Comparison of ENCODE assay signal across 1 cellular context in the genomic region with DNA sequence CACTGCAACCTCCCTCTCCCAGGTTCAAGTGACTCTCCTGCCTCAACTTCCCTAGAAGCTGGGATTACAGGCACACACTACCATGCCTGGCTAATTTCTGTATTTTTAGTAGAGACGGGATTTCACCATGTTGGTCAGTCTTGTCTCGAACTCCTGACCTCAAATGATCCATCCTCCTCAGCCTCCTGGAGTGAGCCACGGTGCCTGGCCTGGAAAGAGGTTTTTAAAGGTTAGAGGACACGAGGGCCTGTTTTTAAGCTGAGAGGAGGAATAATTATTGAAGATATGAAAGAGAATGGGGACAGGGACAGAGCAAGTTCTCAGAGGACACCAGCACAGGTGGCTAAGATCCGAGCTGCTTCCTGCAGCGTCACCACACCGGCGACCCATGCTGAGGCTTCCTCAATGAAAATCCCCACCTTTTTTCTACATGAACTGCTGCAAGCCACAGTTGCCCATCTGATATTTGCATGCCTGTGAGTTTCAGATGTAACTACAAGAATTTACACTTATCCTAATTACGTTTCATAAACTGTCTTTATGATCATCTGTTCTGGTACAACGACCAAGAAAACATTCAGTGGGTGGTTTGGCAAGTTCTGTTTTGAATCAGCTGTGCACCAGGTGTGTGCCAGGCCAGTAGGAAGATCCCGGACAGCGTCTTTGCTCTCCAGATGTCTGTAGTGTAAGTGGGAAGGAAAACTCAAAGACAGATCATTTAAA.
TF ChIP-seq lines count a peak whose summit lies in the region.

No MANE protein-coding gene starts in this region.

TF ChIP-seq in GM12878, 131 proteins besides CTCF, POLR2A, EP300 and RAD21 (continued from another document and continues in another):
- TF ChIP-seq SMAD1 (IDR thresholded peaks at IDR 0.05; ENCODE audit: low read depth, partially characterized antibody) (no peak), FOXM1 (IDR thresholded peaks at IDR 0.05; ENCODE audit: low read depth, low read length) (peak; percentile 87), TCF7 (IDR thresholded peaks at IDR 0.05; ENCODE audit: borderline replicate concordance) (no peak), SIX5 (IDR thresholded peaks at IDR 0.05; ENCODE audit: low read depth, low read length, severe bottlenecking) (no peak), SUPT20H (IDR thresholded peaks at IDR 0.05; ENCODE audit: borderline replicate concordance, control insufficient read depth, low read depth, low read length) (no peak), NBN (IDR thresholded peaks at IDR 0.05) (no peak), RELA (IDR thresholded peaks at IDR 0.05; ENCODE audit: borderline replicate concordance, partially characterized antibody) (no peak), ZNF384 (IDR thresholded peaks at IDR 0.05; ENCODE audit: borderline replicate concordance, low read depth, low read length) (no peak), HDAC6 (IDR thresholded peaks at IDR 0.05; ENCODE audit: unreplicated experiment) (no peak), YY1 (IDR thresholded peaks at IDR 0.05; ENCODE audit: low read depth, low read length) (no peak), HCFC1 (IDR thresholded peaks at IDR 0.05; ENCODE audit: low read length) (no peak), SMC3 (IDR thresholded peaks at IDR 0.05; ENCODE audit: borderline replicate concordance, low read length) (no peak), SREBF1 (IDR thresholded peaks at IDR 0.05; ENCODE audit: low read length) (no peak), KLF5 (IDR thresholded peaks at IDR 0.05; ENCODE audit: partially characterized antibody) (peak; percentile 18), MXI1 (IDR thresholded peaks at IDR 0.05; ENCODE audit: low read depth, low read length) (0 out of 2 replicates have a peak, but pooled peaks have one; percentile 9), BHLHE40 (IDR thresholded peaks at IDR 0.05; ENCODE audit: borderline replicate concordance in 1 of 2, low read depth in 2 of 2, low read length in 1 of 2) (peak in 1 of 2 experiments; percentile 42; a peak in 1 of 4 replicates), RCOR1 (conservative IDR thresholded peaks at IDR 0.05; ENCODE audit: low read depth, low read length) (no peak), STAT3 (IDR thresholded peaks at IDR 0.05; ENCODE audit: low read depth, low read length) (no peak), HDAC2 (IDR thresholded peaks at IDR 0.05) (no peak), RAD51 (IDR thresholded peaks at IDR 0.05) (peak; percentile 29; the same call in 1 of the 2 replicates)
- TF ChIP-seq, protein P1, sequence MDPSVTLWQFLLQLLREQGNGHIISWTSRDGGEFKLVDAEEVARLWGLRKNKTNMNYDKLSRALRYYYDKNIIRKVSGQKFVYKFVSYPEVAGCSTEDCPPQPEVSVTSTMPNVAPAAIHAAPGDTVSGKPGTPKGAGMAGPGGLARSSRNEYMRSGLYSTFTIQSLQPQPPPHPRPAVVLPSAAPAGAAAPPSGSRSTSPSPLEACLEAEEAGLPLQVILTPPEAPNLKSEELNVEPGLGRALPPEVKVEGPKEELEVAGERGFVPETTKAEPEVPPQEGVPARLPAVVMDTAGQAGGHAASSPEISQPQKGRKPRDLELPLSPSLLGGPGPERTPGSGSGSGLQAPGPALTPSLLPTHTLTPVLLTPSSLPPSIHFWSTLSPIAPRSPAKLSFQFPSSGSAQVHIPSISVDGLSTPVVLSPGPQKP (IDR thresholded peaks at IDR 0.05; ENCODE audit: low read depth, low read length) = no peak
- TF ChIP-seq, protein P2, sequence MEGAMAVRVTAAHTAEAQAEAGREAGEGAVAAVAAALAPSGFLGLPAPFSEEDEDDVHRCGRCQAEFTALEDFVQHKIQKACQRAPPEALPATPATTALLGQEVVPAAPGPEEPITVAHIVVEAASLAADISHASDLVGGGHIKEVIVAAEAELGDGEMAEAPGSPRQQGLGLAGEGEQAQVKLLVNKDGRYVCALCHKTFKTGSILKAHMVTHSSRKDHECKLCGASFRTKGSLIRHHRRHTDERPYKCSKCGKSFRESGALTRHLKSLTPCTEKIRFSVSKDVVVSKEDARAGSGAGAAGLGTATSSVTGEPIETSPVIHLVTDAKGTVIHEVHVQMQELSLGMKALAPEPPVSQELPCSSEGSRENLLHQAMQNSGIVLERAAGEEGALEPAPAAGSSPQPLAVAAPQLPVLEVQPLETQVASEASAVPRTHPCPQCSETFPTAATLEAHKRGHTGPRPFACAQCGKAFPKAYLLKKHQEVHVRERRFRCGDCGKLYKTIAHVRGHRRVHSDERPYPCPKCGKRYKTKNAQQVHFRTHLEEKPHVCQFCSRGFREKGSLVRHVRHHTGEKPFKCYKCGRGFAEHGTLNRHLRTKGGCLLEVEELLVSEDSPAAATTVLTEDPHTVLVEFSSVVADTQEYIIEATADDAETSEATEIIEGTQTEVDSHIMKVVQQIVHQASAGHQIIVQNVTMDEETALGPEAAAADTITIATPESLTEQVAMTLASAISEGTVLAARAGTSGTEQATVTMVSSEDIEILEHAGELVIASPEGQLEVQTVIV (IDR thresholded peaks at IDR 0.05; ENCODE audit: borderline replicate concordance, partially characterized antibody) = no peak
- TF ChIP-seq, protein P3, sequence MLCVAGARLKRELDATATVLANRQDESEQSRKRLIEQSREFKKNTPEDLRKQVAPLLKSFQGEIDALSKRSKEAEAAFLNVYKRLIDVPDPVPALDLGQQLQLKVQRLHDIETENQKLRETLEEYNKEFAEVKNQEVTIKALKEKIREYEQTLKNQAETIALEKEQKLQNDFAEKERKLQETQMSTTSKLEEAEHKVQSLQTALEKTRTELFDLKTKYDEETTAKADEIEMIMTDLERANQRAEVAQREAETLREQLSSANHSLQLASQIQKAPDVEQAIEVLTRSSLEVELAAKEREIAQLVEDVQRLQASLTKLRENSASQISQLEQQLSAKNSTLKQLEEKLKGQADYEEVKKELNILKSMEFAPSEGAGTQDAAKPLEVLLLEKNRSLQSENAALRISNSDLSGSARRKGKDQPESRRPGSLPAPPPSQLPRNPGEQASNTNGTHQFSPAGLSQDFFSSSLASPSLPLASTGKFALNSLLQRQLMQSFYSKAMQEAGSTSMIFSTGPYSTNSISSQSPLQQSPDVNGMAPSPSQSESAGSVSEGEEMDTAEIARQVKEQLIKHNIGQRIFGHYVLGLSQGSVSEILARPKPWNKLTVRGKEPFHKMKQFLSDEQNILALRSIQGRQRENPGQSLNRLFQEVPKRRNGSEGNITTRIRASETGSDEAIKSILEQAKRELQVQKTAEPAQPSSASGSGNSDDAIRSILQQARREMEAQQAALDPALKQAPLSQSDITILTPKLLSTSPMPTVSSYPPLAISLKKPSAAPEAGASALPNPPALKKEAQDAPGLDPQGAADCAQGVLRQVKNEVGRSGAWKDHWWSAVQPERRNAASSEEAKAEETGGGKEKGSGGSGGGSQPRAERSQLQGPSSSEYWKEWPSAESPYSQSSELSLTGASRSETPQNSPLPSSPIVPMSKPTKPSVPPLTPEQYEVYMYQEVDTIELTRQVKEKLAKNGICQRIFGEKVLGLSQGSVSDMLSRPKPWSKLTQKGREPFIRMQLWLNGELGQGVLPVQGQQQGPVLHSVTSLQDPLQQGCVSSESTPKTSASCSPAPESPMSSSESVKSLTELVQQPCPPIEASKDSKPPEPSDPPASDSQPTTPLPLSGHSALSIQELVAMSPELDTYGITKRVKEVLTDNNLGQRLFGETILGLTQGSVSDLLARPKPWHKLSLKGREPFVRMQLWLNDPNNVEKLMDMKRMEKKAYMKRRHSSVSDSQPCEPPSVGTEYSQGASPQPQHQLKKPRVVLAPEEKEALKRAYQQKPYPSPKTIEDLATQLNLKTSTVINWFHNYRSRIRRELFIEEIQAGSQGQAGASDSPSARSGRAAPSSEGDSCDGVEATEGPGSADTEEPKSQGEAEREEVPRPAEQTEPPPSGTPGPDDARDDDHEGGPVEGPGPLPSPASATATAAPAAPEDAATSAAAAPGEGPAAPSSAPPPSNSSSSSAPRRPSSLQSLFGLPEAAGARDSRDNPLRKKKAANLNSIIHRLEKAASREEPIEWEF (IDR thresholded peaks at IDR 0.05; ENCODE audit: insufficient replicate concordance, low read depth, low read length) = no peak
- TF ChIP-seq, protein P4, sequence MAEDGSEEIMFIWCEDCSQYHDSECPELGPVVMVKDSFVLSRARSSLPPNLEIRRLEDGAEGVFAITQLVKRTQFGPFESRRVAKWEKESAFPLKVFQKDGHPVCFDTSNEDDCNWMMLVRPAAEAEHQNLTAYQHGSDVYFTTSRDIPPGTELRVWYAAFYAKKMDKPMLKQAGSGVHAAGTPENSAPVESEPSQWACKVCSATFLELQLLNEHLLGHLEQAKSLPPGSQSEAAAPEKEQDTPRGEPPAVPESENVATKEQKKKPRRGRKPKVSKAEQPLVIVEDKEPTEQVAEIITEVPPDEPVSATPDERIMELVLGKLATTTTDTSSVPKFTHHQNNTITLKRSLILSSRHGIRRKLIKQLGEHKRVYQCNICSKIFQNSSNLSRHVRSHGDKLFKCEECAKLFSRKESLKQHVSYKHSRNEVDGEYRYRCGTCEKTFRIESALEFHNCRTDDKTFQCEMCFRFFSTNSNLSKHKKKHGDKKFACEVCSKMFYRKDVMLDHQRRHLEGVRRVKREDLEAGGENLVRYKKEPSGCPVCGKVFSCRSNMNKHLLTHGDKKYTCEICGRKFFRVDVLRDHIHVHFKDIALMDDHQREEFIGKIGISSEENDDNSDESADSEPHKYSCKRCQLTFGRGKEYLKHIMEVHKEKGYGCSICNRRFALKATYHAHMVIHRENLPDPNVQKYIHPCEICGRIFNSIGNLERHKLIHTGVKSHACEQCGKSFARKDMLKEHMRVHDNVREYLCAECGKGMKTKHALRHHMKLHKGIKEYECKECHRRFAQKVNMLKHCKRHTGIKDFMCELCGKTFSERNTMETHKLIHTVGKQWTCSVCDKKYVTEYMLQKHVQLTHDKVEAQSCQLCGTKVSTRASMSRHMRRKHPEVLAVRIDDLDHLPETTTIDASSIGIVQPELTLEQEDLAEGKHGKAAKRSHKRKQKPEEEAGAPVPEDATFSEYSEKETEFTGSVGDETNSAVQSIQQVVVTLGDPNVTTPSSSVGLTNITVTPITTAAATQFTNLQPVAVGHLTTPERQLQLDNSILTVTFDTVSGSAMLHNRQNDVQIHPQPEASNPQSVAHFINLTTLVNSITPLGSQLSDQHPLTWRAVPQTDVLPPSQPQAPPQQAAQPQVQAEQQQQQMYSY (CRISPR knock-in tag; IDR thresholded peaks at IDR 0.05) = no peak
- TF ChIP-seq, protein P5, sequence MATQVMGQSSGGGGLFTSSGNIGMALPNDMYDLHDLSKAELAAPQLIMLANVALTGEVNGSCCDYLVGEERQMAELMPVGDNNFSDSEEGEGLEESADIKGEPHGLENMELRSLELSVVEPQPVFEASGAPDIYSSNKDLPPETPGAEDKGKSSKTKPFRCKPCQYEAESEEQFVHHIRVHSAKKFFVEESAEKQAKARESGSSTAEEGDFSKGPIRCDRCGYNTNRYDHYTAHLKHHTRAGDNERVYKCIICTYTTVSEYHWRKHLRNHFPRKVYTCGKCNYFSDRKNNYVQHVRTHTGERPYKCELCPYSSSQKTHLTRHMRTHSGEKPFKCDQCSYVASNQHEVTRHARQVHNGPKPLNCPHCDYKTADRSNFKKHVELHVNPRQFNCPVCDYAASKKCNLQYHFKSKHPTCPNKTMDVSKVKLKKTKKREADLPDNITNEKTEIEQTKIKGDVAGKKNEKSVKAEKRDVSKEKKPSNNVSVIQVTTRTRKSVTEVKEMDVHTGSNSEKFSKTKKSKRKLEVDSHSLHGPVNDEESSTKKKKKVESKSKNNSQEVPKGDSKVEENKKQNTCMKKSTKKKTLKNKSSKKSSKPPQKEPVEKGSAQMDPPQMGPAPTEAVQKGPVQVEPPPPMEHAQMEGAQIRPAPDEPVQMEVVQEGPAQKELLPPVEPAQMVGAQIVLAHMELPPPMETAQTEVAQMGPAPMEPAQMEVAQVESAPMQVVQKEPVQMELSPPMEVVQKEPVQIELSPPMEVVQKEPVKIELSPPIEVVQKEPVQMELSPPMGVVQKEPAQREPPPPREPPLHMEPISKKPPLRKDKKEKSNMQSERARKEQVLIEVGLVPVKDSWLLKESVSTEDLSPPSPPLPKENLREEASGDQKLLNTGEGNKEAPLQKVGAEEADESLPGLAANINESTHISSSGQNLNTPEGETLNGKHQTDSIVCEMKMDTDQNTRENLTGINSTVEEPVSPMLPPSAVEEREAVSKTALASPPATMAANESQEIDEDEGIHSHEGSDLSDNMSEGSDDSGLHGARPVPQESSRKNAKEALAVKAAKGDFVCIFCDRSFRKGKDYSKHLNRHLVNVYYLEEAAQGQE (IDR thresholded peaks at IDR 0.05; ENCODE audit: low read depth, low read length) = no peak
- TF ChIP-seq, protein P6, sequence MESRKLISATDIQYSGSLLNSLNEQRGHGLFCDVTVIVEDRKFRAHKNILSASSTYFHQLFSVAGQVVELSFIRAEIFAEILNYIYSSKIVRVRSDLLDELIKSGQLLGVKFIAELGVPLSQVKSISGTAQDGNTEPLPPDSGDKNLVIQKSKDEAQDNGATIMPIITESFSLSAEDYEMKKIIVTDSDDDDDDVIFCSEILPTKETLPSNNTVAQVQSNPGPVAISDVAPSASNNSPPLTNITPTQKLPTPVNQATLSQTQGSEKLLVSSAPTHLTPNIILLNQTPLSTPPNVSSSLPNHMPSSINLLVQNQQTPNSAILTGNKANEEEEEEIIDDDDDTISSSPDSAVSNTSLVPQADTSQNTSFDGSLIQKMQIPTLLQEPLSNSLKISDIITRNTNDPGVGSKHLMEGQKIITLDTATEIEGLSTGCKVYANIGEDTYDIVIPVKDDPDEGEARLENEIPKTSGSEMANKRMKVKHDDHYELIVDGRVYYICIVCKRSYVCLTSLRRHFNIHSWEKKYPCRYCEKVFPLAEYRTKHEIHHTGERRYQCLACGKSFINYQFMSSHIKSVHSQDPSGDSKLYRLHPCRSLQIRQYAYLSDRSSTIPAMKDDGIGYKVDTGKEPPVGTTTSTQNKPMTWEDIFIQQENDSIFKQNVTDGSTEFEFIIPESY (IDR thresholded peaks at IDR 0.05) = no peak
- TF ChIP-seq, protein P7, sequence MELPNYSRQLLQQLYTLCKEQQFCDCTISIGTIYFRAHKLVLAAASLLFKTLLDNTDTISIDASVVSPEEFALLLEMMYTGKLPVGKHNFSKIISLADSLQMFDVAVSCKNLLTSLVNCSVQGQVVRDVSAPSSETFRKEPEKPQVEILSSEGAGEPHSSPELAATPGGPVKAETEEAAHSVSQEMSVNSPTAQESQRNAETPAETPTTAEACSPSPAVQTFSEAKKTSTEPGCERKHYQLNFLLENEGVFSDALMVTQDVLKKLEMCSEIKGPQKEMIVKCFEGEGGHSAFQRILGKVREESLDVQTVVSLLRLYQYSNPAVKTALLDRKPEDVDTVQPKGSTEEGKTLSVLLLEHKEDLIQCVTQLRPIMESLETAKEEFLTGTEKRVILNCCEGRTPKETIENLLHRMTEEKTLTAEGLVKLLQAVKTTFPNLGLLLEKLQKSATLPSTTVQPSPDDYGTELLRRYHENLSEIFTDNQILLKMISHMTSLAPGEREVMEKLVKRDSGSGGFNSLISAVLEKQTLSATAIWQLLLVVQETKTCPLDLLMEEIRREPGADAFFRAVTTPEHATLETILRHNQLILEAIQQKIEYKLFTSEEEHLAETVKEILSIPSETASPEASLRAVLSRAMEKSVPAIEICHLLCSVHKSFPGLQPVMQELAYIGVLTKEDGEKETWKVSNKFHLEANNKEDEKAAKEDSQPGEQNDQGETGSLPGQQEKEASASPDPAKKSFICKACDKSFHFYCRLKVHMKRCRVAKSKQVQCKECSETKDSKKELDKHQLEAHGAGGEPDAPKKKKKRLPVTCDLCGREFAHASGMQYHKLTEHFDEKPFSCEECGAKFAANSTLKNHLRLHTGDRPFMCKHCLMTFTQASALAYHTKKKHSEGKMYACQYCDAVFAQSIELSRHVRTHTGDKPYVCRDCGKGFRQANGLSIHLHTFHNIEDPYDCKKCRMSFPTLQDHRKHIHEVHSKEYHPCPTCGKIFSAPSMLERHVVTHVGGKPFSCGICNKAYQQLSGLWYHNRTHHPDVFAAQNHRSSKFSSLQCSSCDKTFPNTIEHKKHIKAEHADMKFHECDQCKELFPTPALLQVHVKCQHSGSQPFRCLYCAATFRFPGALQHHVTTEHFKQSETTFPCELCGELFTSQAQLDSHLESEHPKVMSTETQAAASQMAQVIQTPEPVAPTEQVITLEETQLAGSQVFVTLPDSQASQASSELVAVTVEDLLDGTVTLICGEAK (IDR thresholded peaks at IDR 0.05; ENCODE audit: borderline replicate concordance) = peak; percentile 51
